Comparison of ENCODE assay signal across 2 cellular contexts in genomic region chr10:13091816-13092215, GRCh38.
TF ChIP-seq lines count a peak whose summit lies in the region.

No MANE protein-coding gene starts in this region.

TF ChIP-seq in liver, 16 proteins besides CTCF, POLR2A, EP300 and RAD21 (continued from another document):
- TF ChIP-seq ZBTB33 (IDR thresholded peaks at IDR 0.05): peak; percentile 25
- TF ChIP-seq GABPA (IDR thresholded peaks at IDR 0.05 in 1 of 2, conservative IDR thresholded peaks at IDR 0.05 in 1 of 2): no peak
- TF ChIP-seq JUND (IDR thresholded peaks at IDR 0.05): peak; percentile 37 to 42
- TF ChIP-seq NR2F2 (IDR thresholded peaks at IDR 0.05): no peak
- TF ChIP-seq TAF1 (conservative IDR thresholded peaks at IDR 0.05): no peak
- TF ChIP-seq MAX (IDR thresholded peaks at IDR 0.05): no peak
- peak; percentile 47 for TF ChIP-seq HNF4G (IDR thresholded peaks at IDR 0.05)
- TF ChIP-seq HNF4A (conservative IDR thresholded peaks at IDR 0.05): peak; percentile 67 to 80
- peak; percentile 49 for TF ChIP-seq ATF3 (IDR thresholded peaks at IDR 0.05)
- no peak for TF ChIP-seq FOXA2 (IDR thresholded peaks at IDR 0.05)
- TF ChIP-seq EGR1 (IDR thresholded peaks at IDR 0.05; ENCODE audit: low read depth in 2 of 2): peak in 1 of 2 donors; percentile 49
- TF ChIP-seq RXRA (IDR thresholded peaks at IDR 0.05): peak; percentile 67 to 81
- no peak for TF ChIP-seq REST (IDR thresholded peaks at IDR 0.05)
- no peak for TF ChIP-seq FOXA1 (IDR thresholded peaks at IDR 0.05)

TF ChIP-seq in HepG2, 621 proteins besides CTCF, POLR2A, EP300 and RAD21:
- TF ChIP-seq TRAFD1 (CRISPR knock-in tag; IDR thresholded peaks at IDR 0.05; ENCODE audit: borderline replicate concordance): no peak
